ENCODE assay signal across 1 cellular context in the genomic region with DNA sequence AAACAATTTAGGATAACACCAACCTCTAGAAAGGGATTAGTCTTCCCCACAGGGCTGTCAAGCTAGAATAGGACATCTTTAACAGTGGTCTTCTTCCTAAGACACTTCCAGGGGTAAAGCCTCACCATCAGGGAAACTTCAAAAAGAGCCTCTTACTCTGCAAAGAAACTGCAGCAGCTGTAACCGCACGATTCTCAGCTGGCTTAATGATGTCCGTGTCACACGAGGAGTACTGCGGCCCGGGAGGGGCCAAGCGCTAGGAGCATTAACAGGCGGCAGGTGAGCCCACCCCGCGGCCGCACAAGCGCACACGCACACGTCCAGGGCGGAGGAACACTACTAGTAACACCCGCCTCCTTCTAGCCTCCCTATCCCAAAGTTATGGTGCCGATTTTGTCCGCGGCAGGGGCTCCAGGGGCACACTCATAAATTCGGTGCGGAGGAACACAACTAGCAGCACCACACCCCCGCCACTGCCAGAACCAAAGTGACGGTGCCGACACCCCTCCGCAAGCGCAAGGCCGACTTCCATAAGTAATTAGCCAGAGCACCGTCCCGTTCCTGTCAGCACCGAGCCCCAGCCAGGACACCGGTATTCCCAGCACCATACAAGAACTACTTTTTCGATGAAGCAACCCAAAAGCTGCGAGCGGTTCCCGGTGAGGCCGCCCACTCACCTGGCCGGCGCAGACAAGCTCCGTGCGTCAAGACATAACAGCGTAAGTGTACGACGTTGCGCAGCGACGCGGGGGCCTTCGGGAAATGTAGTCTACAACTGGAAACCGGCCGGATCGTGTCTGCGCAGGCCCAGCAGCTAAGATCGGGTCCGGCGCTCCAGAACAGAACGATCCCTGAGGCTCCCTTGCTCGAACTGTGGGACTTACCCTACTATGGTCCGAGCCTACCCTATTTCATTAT.
TF ChIP-seq lines count a peak whose summit lies in the region.

A gene (plus strand): TSS at position 813 of the 918 bp plus-strand sequence. CDS start 3,572 bp downstream, outside the sequence.
A gene (minus strand): TSS at position 729 of the 918 bp plus-strand sequence. CDS start 8,116 bp downstream, outside the sequence.

TF ChIP-seq in A549, 52 proteins besides CTCF, POLR2A, EP300 and RAD21 (continued from another document):
- TF ChIP-seq ZNF302 (CRISPR knock-in tag; IDR thresholded peaks at IDR 0.05) (no peak), EHF (CRISPR knock-in tag; IDR thresholded peaks at IDR 0.05) (no peak), NFE2L2 (conservative IDR thresholded peaks at IDR 0.05; ENCODE audit: low read length) (no peak)
- TF ChIP-seq, protein P1, sequence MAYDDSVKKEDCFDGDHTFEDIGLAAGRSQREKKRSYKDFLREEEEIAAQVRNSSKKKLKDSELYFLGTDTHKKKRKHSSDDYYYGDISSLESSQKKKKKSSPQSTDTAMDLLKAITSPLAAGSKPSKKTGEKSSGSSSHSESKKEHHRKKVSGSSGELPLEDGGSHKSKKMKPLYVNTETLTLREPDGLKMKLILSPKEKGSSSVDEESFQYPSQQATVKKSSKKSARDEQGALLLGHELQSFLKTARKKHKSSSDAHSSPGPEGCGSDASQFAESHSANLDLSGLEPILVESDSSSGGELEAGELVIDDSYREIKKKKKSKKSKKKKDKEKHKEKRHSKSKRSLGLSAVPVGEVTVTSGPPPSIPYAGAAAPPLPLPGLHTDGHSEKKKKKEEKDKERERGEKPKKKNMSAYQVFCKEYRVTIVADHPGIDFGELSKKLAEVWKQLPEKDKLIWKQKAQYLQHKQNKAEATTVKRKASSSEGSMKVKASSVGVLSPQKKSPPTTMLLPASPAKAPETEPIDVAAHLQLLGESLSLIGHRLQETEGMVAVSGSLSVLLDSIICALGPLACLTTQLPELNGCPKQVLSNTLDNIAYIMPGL (CRISPR knock-in tag; IDR thresholded peaks at IDR 0.05; ENCODE audit: borderline replicate concordance): no peak
- TF ChIP-seq, protein P2, sequence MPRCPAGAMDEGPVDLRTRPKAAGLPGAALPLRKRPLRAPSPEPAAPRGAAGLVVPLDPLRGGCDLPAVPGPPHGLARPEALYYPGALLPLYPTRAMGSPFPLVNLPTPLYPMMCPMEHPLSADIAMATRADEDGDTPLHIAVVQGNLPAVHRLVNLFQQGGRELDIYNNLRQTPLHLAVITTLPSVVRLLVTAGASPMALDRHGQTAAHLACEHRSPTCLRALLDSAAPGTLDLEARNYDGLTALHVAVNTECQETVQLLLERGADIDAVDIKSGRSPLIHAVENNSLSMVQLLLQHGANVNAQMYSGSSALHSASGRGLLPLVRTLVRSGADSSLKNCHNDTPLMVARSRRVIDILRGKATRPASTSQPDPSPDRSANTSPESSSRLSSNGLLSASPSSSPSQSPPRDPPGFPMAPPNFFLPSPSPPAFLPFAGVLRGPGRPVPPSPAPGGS (IDR thresholded peaks at IDR 0.05): no peak
- TF ChIP-seq, protein P3, sequence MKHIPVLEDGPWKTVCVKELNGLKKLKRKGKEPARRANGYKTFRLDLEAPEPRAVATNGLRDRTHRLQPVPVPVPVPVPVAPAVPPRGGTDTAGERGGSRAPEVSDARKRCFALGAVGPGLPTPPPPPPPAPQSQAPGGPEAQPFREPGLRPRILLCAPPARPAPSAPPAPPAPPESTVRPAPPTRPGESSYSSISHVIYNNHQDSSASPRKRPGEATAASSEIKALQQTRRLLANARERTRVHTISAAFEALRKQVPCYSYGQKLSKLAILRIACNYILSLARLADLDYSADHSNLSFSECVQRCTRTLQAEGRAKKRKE (CRISPR knock-in tag; IDR thresholded peaks at IDR 0.05; ENCODE audit: low read depth): no peak
- TF ChIP-seq, protein P4, sequence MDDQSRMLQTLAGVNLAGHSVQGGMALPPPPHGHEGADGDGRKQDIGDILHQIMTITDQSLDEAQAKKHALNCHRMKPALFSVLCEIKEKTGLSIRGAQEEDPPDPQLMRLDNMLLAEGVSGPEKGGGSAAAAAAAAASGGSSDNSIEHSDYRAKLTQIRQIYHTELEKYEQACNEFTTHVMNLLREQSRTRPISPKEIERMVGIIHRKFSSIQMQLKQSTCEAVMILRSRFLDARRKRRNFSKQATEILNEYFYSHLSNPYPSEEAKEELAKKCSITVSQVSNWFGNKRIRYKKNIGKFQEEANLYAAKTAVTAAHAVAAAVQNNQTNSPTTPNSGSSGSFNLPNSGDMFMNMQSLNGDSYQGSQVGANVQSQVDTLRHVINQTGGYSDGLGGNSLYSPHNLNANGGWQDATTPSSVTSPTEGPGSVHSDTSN (IDR thresholded peaks at IDR 0.05): peak; percentile 59; the same call in 1 of the 2 replicates
